1 cellular context compared by ENCODE assay signal in the genomic region with DNA sequence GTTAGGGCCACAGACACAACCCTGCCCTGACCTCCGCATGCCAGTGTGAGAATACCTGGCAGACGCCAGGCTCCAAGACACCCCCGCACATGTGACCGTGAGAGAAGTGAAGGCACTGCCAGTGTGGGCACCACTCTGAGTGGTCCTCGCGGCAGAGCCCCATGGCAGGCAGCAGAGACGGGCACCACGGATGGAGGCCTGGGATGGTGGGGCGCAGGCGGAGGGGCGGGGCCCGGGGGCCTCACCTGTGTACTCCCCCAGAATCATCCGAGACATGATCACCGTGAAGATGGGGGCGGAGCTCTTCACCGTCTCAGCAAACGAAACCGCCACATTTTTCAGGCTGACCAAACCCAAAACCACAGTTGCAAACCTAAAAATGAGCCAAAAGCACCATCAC. TPM values are rescaled to one million over a fixed set of nuclear protein-coding genes. Genes with fewer than 3 reads are reported as not detected.
"Had no signal": no experiment of that assay in that cellular context is flagged by ENCODE, and none has a peak within 500 bp of the region (broad histone marks: within the 10 kb centered on the region; RNA-seq: fewer than 3 reads in every experiment).

No MANE protein-coding gene starts in this region.

RNA-seq across cellular contexts. Expression of a gene that starts 43.2 kb away (rescaled TPM):
- total RNA-seq: M059J had no signal
